In the genomic region with DNA sequence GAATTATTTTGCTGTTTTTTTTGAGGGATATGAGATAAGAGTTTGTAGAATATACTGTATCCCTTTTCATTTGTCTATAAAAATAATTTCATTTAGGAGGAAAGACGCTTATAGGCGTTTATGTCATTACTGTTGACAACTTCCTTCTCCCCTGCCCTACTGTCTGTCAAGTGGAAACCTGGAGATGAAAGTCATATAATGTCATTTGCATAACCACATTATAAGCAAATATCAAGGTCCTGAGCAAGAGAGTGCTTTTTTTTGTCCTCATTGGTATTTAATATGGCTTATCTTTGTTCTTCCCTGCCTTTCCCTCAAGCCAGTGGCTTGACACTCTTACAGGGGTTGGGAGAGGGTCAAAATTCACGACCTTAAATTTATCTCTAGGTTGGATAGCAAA, we compare ENCODE assay signal across 24 cellular contexts. TPM values are rescaled to one million over a fixed set of nuclear protein-coding genes. Genes with fewer than 3 reads are reported as not detected.
DNase-seq lines count a peak whose midpoint lies in the region; ATAC-seq, FAIRE-seq and TF ChIP-seq lines count a peak whose summit lies in the region.
"Had no signal": no experiment of that assay in that cellular context is flagged by ENCODE, and none has a peak within 500 bp of the region (broad histone marks: within the 10 kb centered on the region; RNA-seq: fewer than 3 reads in every experiment).

No MANE protein-coding gene starts in this region.

- H3K27me3 Mint-ChIP-seq in H9 (ENCODE audit: low read depth): no peaks in the 10 kb centered on the region
- no peaks in the 10 kb centered on the region for H3K27me3 Mint-ChIP-seq in osteocyte (ENCODE audit: unreplicated experiment)
- H3K27me3 Mint-ChIP-seq: CD8-positive, alpha-beta memory T cell had no signal

- no peaks in the 10 kb centered on the region for H3K9me3 ChIP-seq in H9 (ENCODE audit: control insufficient read depth, low read depth, low read length)
- H3K9me3 ChIP-seq in OCI-LY7 (ENCODE audit: low read length): peaks cover 12% of the 10 kb centered on the region; the same call in 1 of the 2 replicates
- H3K9me3 ChIP-seq: adrenal gland, suprapubic skin had no signal

- H3K4me2 ChIP-seq in H9 (ENCODE audit: insufficient read depth, insufficient read length, low read length) (no peak overlapping the region), OCI-LY7 (ENCODE audit: low read length) (no peak overlapping the region)

- no peak overlapping the region for H3K4ac ChIP-seq in H9 (ENCODE audit: low read depth, low read length)

- CTCF ChIA-PET in OCI-LY7 (lab: Charles Lee; ENCODE audit: unreplicated experiment): no interaction called here

- H3K36me3 ChIP-seq in OCI-LY7 (ENCODE audit: insufficient read depth, low read length): peaks cover 59% of the 10 kb centered on the region
- H3K36me3 ChIP-seq: adrenal gland, breast epithelium, uterus had no signal

- 0 out of 2 replicates have a peak overlapping the region, but pooled peaks have one; percentile 19 for H2BK15ac ChIP-seq in H9 (ENCODE audit: low read depth, low read length)

- ATAC-seq in GM21515 (IDR thresholded peaks at IDR 0.05; ENCODE audit: unreplicated experiment): no peak
- ATAC-seq: HepG2 had no signal

- H3K27ac ChIP-seq in H9 (ENCODE audit: insufficient read length, low read depth, low read length) (no peak overlapping the region), OCI-LY7 (ENCODE audit: low read depth, low read length, poor library complexity, severe bottlenecking) (no peak overlapping the region)
- H3K27ac ChIP-seq: adrenal gland, breast epithelium, HL-60, RWPE1, SK-N-MC, suprapubic skin, uterus, VCaP had no signal

- H3K36me3 Mint-ChIP-seq in H9 (ENCODE audit: insufficient read depth in 1 of 3, low read depth in 3 of 3) (peaks cover 6 to 60% (median 46%) of the 10 kb centered on the region in 3 experiments; a peak in 6 of 7 replicates), osteocyte (ENCODE audit: unreplicated experiment) (peaks cover 53% of the 10 kb centered on the region)

- H3K9me2 ChIP-seq in OCI-LY7 (ENCODE audit: insufficient read depth, low read length): no peaks in the 10 kb centered on the region

- BruUV-seq in OCI-LY7 (replicated peaks; lab: Mats Ljungman, UMichigan): no TSS peak

- no peak overlapping the region for H4K5ac ChIP-seq in H9 (ENCODE audit: insufficient read length, low read depth, low read length)

- H2BK120ac ChIP-seq in H9 (ENCODE audit: low read depth, low read length, poor library complexity, severe bottlenecking): no peak overlapping the region

- TF ChIP-seq POLR2A in GM12891 (IDR thresholded peaks at IDR 0.05; ENCODE audit: low read depth, low read length): no peak

- POLR2A ChIA-PET in OCI-LY7 (lab: Charles Lee): no interaction called here

- intact Hi-C loops in OCI-LY7 (cut with micrococcal nuclease; ENCODE audit: unreplicated experiment): no loop called here

- no peak overlapping the region for H4K8ac ChIP-seq in H9 (replicated peaks; ENCODE audit: insufficient read length, low read depth, low read length)

- H3K4me1 ChIP-seq in H9 (ENCODE audit: insufficient read depth, low read length): no peaks in the 10 kb centered on the region
- H3K4me1 ChIP-seq in OCI-LY7 (ENCODE audit: insufficient read depth, low read length, poor library complexity, severe bottlenecking): peaks cover 15% of the 10 kb centered on the region
- H3K4me1 ChIP-seq: breast epithelium, suprapubic skin, uterus had no signal

- H3K56ac ChIP-seq in H9 (ENCODE audit: insufficient read length, low read depth, low read length): peak overlapping the region; percentile 82

- H3K4me3 Mint-ChIP-seq in H9: no peak overlapping the region
- H3K4me3 Mint-ChIP-seq in osteocyte (ENCODE audit: unreplicated experiment): no peak overlapping the region
- H3K4me3 Mint-ChIP-seq: CD8-positive, alpha-beta memory T cell had no signal

- no peak overlapping the region for H3T11ph ChIP-seq in H9 (ENCODE audit: low read length)

- H3K18ac ChIP-seq in H9 (ENCODE audit: insufficient read length, low read depth, low read length): no peak overlapping the region

- no peaks in the 10 kb centered on the region for H3K4me1 Mint-ChIP-seq in H9
- peaks cover 53% of the 10 kb centered on the region for H3K4me1 Mint-ChIP-seq in osteocyte (ENCODE audit: unreplicated experiment)

- no peaks in the 10 kb centered on the region for H3K27me3 ChIP-seq in H9 (ENCODE audit: insufficient read depth, low read length)
- H3K27me3 ChIP-seq: adrenal gland, breast epithelium, suprapubic skin, uterus had no signal

- H2AK5ac ChIP-seq in H9 (ENCODE audit: insufficient read length, low read length): no peak overlapping the region

- no peak overlapping the region for H2BK12ac ChIP-seq in H9 (ENCODE audit: insufficient read length, low read depth, low read length)

- H3K27ac Mint-ChIP-seq in H9: no peak overlapping the region
- peak overlapping the region; percentile 75 for H3K27ac Mint-ChIP-seq in osteocyte (ENCODE audit: unreplicated experiment)

- H2AFZ ChIP-seq in H9 (ENCODE audit: low read length): no peak overlapping the region
- no peak overlapping the region for H2AFZ ChIP-seq in OCI-LY7 (ENCODE audit: low read length)

- H3K9me3 Mint-ChIP-seq in H9 (peaks cover 3 to 7% of the 10 kb centered on the region in 2 experiments; a peak in 4 of 5 replicates), osteocyte (ENCODE audit: unreplicated experiment) (peaks cover 7% of the 10 kb centered on the region)
- H3K9me3 Mint-ChIP-seq: CD8-positive, alpha-beta memory T cell had no signal

- H4K20me1 ChIP-seq in H9 (ENCODE audit: control insufficient read depth, insufficient read depth, insufficient read length) (no peaks in the 10 kb centered on the region), OCI-LY7 (ENCODE audit: insufficient read depth, low read length) (no peaks in the 10 kb centered on the region)

- H3K23me2 ChIP-seq in H9 (ENCODE audit: insufficient read length, low read depth, low read length, poor library complexity, severe bottlenecking): no peaks in the 10 kb centered on the region

- H3K79me1 ChIP-seq in H9 (ENCODE audit: insufficient read depth, low read depth, low read length, poor library complexity, severe bottlenecking): peaks cover 3% of the 10 kb centered on the region

- H3K14ac ChIP-seq in H9 (ENCODE audit: insufficient read depth, low read length): no peak overlapping the region

- no peak for TF ChIP-seq CTCF in H9 (conservative IDR thresholded peaks at IDR 0.05)
- no peak for TF ChIP-seq CTCF in osteocyte (IDR thresholded peaks at IDR 0.05)
- no peak for TF ChIP-seq CTCF in OCI-LY7 (conservative IDR thresholded peaks at IDR 0.05; ENCODE audit: low read length)

- no peak overlapping the region for H3K9ac ChIP-seq in H9 (ENCODE audit: extremely low read depth, insufficient read length, low read length)

- DNase-seq in GM12891 (ENCODE audit: insufficient read length, low spot score) (no peak), H9 (no peak), NAMALWA (ENCODE audit: low spot score) (peak; percentile 9), osteocyte (ENCODE audit: extremely low spot score, unreplicated experiment) (no peak), OCI-LY7 (ENCODE audit: low spot score) (no peak), HCEC 1CT (no peak)
- DNase-seq: activated CD4-positive, alpha-beta T cell treated with anti-CD3 and anti-CD28 coated beads, Interleukin-2, amount 50 U/mL, for 48 hours; activated gamma-delta T cell; adrenal gland; CD8-positive, alpha-beta memory T cell; cortex of kidney; NCI-H1436; NCI-H524; posterior cingulate gyrus; uterus had no signal

- no peak overlapping the region for H3K4me3 ChIP-seq in OCI-LY7 (ENCODE audit: low read depth, low read length, poor library complexity, severe bottlenecking)
- H3K4me3 ChIP-seq: adrenal gland, breast epithelium, SK-N-MC, suprapubic skin, uterus had no signal

- H3K23ac ChIP-seq in H9 (ENCODE audit: insufficient read length, low read depth, low read length): no peak overlapping the region

- no peak overlapping the region for H2BK5ac ChIP-seq in H9 (ENCODE audit: insufficient read length, low read length)

- H3K79me2 ChIP-seq in H9 (ENCODE audit: insufficient read depth, low read length) (no peaks in the 10 kb centered on the region), OCI-LY7 (ENCODE audit: insufficient read depth, low read depth, low read length) (no peaks in the 10 kb centered on the region)

- FAIRE-seq in GM12891 (lab: Jason Lieb, UNC): no peak
- FAIRE-seq: HepG2, islet of Langerhans had no signal

- WGBS in H9 (ENCODE audit: extremely low coverage, insufficient read length, low lambda C conversion rate): no CpG with 5 or more reads among the region's 3 CpGs

- no peak overlapping the region for H2BK20ac ChIP-seq in H9 (ENCODE audit: low read depth, low read length, poor library complexity, severe bottlenecking)

- peak overlapping the region; percentile 57 for H4K91ac ChIP-seq in H9 (ENCODE audit: insufficient read length, low read depth, low read length)

TF ChIP-seq in GM12891, 5 proteins besides CTCF, POLR2A, EP300 and RAD21:
- TF ChIP-seq POU2F2 (IDR thresholded peaks at IDR 0.05; ENCODE audit: low read depth, low read length): 0 out of 2 replicates have a peak, but pooled peaks have one; percentile 45
- TF ChIP-seq PAX5 (IDR thresholded peaks at IDR 0.05; ENCODE audit: insufficient read depth, low read length, severe bottlenecking): no peak
TF ChIP-seq in GM12891: peak in this region for 1.

RNA-seq across cellular contexts. Expression of gene LRP2BP, which starts 55.8 kb away (rescaled TPM):
- polyA plus RNA-seq in GM12891 (2012; ENCODE audit: low read depth, missing spikeins): 3.1 TPM
- total RNA-seq in H9 (2021) (0.20 and 0.46 TPM in 2 replicates), osteocyte (0.31 and 0.59 TPM in 2 replicates), OCI-LY7 (2022) (1.0 and 1.4 TPM in 2 replicates)
- 0.60 and 1.1 TPM in 2 replicates for total RNA-seq in OCI-LY7 (2014; rRNA removed; shearing (Covaris generic))

RNA-seq across cellular contexts. Expression of gene ANKRD37, which starts 56.7 kb away (rescaled TPM):
- polyA plus RNA-seq in GM12891 (2012; ENCODE audit: low read depth, missing spikeins): 183 TPM
- total RNA-seq in H9 (2021) (3.7 and 5.0 TPM in 2 replicates), osteocyte (4.2 and 5.3 TPM in 2 replicates), OCI-LY7 (2022) (6.4 and 14.1 TPM in 2 replicates)
- 3.8 and 6.3 TPM in 2 replicates for total RNA-seq in OCI-LY7 (2014; rRNA removed; shearing (Covaris generic))
